Comparison of ENCODE assay signal across 15 cellular contexts in genomic region chr7:84669177-84669732, GRCh38.
A peak's percentile ranks its signal among the peaks of the same experiment; 100 is the strongest.
DNase-seq lines count a peak whose midpoint lies in the region; TF ChIP-seq lines count a peak whose summit lies in the region.
"Had no signal": no experiment of that assay in that cellular context is flagged by ENCODE, and none has a peak within 500 bp of the region (broad histone marks: within the 10 kb centered on the region; RNA-seq: fewer than 3 reads in every experiment).

No MANE protein-coding gene starts in this region.

- no peaks in the 10 kb centered on the region for H3K4me1 ChIP-seq in smooth muscle cell (ENCODE audit: low read depth)

- no peak overlapping the region for H2AFZ ChIP-seq in smooth muscle cell (ENCODE audit: low read depth)

- no peak overlapping the region for H3K9ac ChIP-seq in smooth muscle cell (ENCODE audit: low read depth)

- H3K36me3 ChIP-seq in smooth muscle cell (ENCODE audit: low read depth), result no peaks in the 10 kb centered on the region

- H3K4me3 ChIP-seq in smooth muscle cell, result no peak overlapping the region

- H4K20me1 ChIP-seq in smooth muscle cell (ENCODE audit: low read depth), result no peaks in the 10 kb centered on the region

- DNase-seq in GF-D8 (lab: John Stamatoyannopoulos, UW) (peak; percentile 83), dermis microvascular lymphatic vessel endothelial cell (ENCODE audit: low read depth in 2 of 2) (peak; percentile 89 to 95), lung microvascular endothelial cell (ENCODE audit: low read depth in 2 of 2) (peak; percentile 96), pons (ENCODE audit: low spot score) (no peak), NCI-H146 treated with DMSO at 0.1 percent for 48 hours (lab: John Stamatoyannopoulos, UW; ENCODE audit: unreplicated experiment) (no peak), smooth muscle cell (lab: John Stamatoyannopoulos, UW; ENCODE audit: unreplicated experiment) (no peak), NCI-H345 treated with DMSO at 0.1 percent for 48 hours (lab: John Stamatoyannopoulos, UW; ENCODE audit: unreplicated experiment) (no peak)
- DNase-seq: Caco-2, DMS153, EL, NCI-H1930, NCI-H2171 treated with DMSO at 0.1 percent for 48 hours, NCI-H774, PC-3 had no signal

- H3F3A ChIP-seq in smooth muscle cell (ENCODE audit: low read depth), result peaks cover 10% of the 10 kb centered on the region

- H3K27me3 ChIP-seq in smooth muscle cell (ENCODE audit: low read depth), result no peaks in the 10 kb centered on the region

- H3K79me2 ChIP-seq in smooth muscle cell (ENCODE audit: low read depth), result no peaks in the 10 kb centered on the region

- no peaks in the 10 kb centered on the region for H3K9me3 ChIP-seq in smooth muscle cell (replicated peaks; ENCODE audit: low read depth)
- H3K9me3 ChIP-seq: Caco-2 had no signal

- TF ChIP-seq CTCF in smooth muscle cell (IDR thresholded peaks at IDR 0.05; ENCODE audit: borderline replicate concordance, insufficient read depth, poor library complexity, severe bottlenecking), result no peak

- WGBS in smooth muscle cell (ENCODE audit: low lambda C conversion rate), result 68% methylated on average over 3 of the region's 3 CpGs

- no peak overlapping the region for H3K4me2 ChIP-seq in smooth muscle cell

- H3K27ac ChIP-seq in smooth muscle cell (ENCODE audit: low read depth), result no peak overlapping the region

TF ChIP-seq in PFSK-1, 5 proteins besides CTCF, POLR2A, EP300 and RAD21:
- TF ChIP-seq SIN3A (IDR thresholded peaks at IDR 0.05; ENCODE audit: borderline replicate concordance, insufficient read depth, low read length) (no peak), POLR2AphosphoS5 (IDR thresholded peaks at IDR 0.05; ENCODE audit: low read depth, low read length) (0 out of 2 replicates have a peak, but pooled peaks have one; percentile 24), REST (IDR thresholded peaks at IDR 0.05; ENCODE audit: insufficient read depth in 1 of 2, low read depth in 2 of 2, low read length in 2 of 2) (0 out of 4 replicates have a peak, but pooled peaks of 1 of the 2 experiments have one; percentile 54)

Comparison
In these comparisons a context has a peak if more than half of its experiments do, and no peak if none do; other contexts are left out.
1. DNase-seq: peak in GF-D8 (single experiment), dermis microvascular lymphatic vessel endothelial cell (2 of 2) and lung microvascular endothelial cell (2 of 2); none in pons (single experiment), NCI-H146 treated with DMSO at 0.1 percent for 48 hours (single experiment), smooth muscle cell (single experiment) and NCI-H345 treated with DMSO at 0.1 percent for 48 hours (single experiment).